Comparison of ENCODE assay signal across 8 cellular contexts in genomic region chr3:130699765-130700164, GRCh38. TPM values are rescaled to one million over a fixed set of nuclear protein-coding genes. Genes with fewer than 3 reads are reported as not detected.
DNase-seq lines count a peak whose midpoint lies in the region; ATAC-seq, FAIRE-seq and TF ChIP-seq lines count a peak whose summit lies in the region.

No MANE protein-coding gene starts in this region.

- DNase-seq in NCI-H1105 treated with DMSO at 0.1 percent for 48 hours (lab: John Stamatoyannopoulos, UW), result peak; percentile 44
- DNase-seq in NCI-H1105 (lab: John Stamatoyannopoulos, UW), result no peak
- peak; percentile 54 for DNase-seq in HT-29 (ENCODE audit: low spot score)
- no peak for DNase-seq in left colon
- no peak for DNase-seq in mucosa of gallbladder (ENCODE audit: low spot score)

- FAIRE-seq in TTC549 (lab: Jason Lieb, UNC), result peak; percentile 71

- ATAC-seq in left colon (peak; percentile 87), GM18505 (IDR thresholded peaks at IDR 0.05; ENCODE audit: unreplicated experiment) (no peak), GM19395 (IDR thresholded peaks at IDR 0.05; ENCODE audit: unreplicated experiment) (no peak)

- intact Hi-C loops in left colon (cut with DNase I, micrococcal nuclease), result no loop called here

- TF ChIP-seq POLR2A in GM18505 (IDR thresholded peaks at IDR 0.05; ENCODE audit: borderline replicate concordance, extremely low read depth, insufficient read depth, insufficient read length), result no peak

RNA-seq across cellular contexts. Expression of gene PIK3R4, which starts 46.9 kb away (rescaled TPM):
- total RNA-seq in HT-29 (2014; rRNA removed; shearing (Covaris generic)), result 28.7 and 37.4 TPM in 2 replicates
- total RNA-seq in left colon (10 to 100 TPM; 20.2 to 21.2 TPM), mucosa of gallbladder (27.7 TPM)

Comparison
In these comparisons a context has a peak if more than half of its experiments do, and no peak if none do; other contexts are left out.
1. DNase-seq: peak in NCI-H1105 treated with DMSO at 0.1 percent for 48 hours (single experiment) and HT-29 (single experiment); none in NCI-H1105 (single experiment), left colon (0 of 2) and mucosa of gallbladder (single experiment).